In genomic region chr6:168208854-168209253, GRCh38 we compare ENCODE assay signal across 1 cellular context.
TF ChIP-seq lines count a peak whose summit lies in the region.

No MANE protein-coding gene starts in this region.

TF ChIP-seq in SK-N-SH treated with all-trans-retinoic acid at 6 μM for 48 hours, 23 proteins besides CTCF, POLR2A, EP300 and RAD21 (continued from another document):
- TF ChIP-seq, protein P1, sequence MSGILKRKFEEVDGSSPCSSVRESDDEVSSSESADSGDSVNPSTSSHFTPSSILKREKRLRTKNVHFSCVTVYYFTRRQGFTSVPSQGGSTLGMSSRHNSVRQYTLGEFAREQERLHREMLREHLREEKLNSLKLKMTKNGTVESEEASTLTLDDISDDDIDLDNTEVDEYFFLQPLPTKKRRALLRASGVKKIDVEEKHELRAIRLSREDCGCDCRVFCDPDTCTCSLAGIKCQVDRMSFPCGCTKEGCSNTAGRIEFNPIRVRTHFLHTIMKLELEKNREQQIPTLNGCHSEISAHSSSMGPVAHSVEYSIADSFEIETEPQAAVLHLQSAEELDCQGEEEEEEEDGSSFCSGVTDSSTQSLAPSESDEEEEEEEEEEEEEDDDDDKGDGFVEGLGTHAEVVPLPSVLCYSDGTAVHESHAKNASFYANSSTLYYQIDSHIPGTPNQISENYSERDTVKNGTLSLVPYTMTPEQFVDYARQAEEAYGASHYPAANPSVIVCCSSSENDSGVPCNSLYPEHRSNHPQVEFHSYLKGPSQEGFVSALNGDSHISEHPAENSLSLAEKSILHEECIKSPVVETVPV (CRISPR knock-in tag; IDR thresholded peaks at IDR 0.05): no peak
- TF ChIP-seq, protein P2, sequence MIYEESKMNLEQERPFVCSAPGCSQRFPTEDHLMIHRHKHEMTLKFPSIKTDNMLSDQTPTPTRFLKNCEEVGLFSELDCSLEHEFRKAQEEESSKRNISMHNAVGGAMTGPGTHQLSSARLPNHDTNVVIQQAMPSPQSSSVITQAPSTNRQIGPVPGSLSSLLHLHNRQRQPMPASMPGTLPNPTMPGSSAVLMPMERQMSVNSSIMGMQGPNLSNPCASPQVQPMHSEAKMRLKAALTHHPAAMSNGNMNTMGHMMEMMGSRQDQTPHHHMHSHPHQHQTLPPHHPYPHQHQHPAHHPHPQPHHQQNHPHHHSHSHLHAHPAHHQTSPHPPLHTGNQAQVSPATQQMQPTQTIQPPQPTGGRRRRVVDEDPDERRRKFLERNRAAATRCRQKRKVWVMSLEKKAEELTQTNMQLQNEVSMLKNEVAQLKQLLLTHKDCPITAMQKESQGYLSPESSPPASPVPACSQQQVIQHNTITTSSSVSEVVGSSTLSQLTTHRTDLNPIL (CRISPR knock-in tag; IDR thresholded peaks at IDR 0.05; ENCODE audit: low read depth): no peak
- no peak for TF ChIP-seq PATZ1 (CRISPR knock-in tag; IDR thresholded peaks at IDR 0.05; ENCODE audit: borderline replicate concordance)
- no peak for TF ChIP-seq SNAI2 (CRISPR knock-in tag; IDR thresholded peaks at IDR 0.05)
- TF ChIP-seq RARB (CRISPR knock-in tag; IDR thresholded peaks at IDR 0.05): no peak
TF ChIP-seq in SK-N-SH treated with all-trans-retinoic acid at 6 μM for 48 hours: peak in this region for 0.
